In the genomic region with DNA sequence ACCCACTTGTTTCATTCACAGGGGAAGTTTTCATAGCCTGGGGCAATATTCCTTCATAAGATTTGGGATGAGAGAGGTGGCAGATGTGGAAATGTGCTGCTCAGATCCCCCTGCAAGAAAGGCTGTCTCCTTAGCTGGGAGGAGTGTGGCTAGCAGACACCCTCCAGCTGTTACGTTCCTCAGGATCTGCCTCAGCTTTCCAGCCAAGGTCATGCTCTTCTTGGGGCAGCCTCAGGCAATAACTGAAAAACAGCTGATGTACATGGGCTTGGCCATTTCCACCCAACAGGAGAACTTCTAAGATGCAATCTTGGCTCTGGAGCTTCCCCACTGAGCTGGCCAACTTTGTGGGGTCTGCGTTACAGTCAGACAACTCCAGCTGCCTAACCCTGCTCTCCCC, we compare ENCODE assay signal across 13 cellular contexts. TPM values are rescaled to one million over a fixed set of nuclear protein-coding genes. Genes with fewer than 3 reads are reported as not detected.
A peak's percentile ranks its signal among the peaks of the same experiment; 100 is the strongest.
DNase-seq lines count a peak whose midpoint lies in the region; ATAC-seq and TF ChIP-seq lines count a peak whose summit lies in the region.
"Had no signal": no experiment of that assay in that cellular context is flagged by ENCODE, and none has a peak within 500 bp of the region (broad histone marks: within the 10 kb centered on the region; RNA-seq: fewer than 3 reads in every experiment).

No MANE protein-coding gene starts in this region.

- ATAC-seq in Right ventricle myocardium inferior: peak; percentile 81
- ATAC-seq in GM21423 (IDR thresholded peaks at IDR 0.05; ENCODE audit: unreplicated experiment): no peak
- ATAC-seq: activated naive CD8-positive, alpha-beta T cell treated with anti-CD3 and anti-CD28 coated beads, Interleukin-2, amount 50 U/mL, for 24 hours had no signal

- DNase-seq in Right ventricle myocardium inferior (ENCODE audit: missing footprints): no peak
- no peak for DNase-seq in cardiac septum (ENCODE audit: low spot score)
- peak; percentile 93 for DNase-seq in fibroblast of villous mesenchyme (ENCODE audit: low read depth)
- DNase-seq in mucosa of gallbladder (ENCODE audit: low spot score): peak; percentile 28
- no peak for DNase-seq in NCI-H510A (lab: John Stamatoyannopoulos, UW)
- DNase-seq in medulla oblongata (ENCODE audit: extremely low spot score): no peak
- DNase-seq in activated naive CD4-positive, alpha-beta T cell treated with Interleukin-2 at 50 U/mL for 16 hours: no peak
- DNase-seq: activated naive CD8-positive, alpha-beta T cell treated with anti-CD3 and anti-CD28 coated beads, Interleukin-2, amount 50 U/mL, for 24 hours; activated T-cell treated with anti-CD3 and anti-CD28 coated beads, Interleukin-2, amount 50 U/mL, for 24 hours; central memory CD4-positive, alpha-beta T cell; NCI-H2029; stimulated activated CD4-positive, alpha-beta T cell treated with anti-CD3 and anti-CD28 coated beads, Interleukin-4, amount 100 ng/mL, for 1 hour had no signal

- H3K4me3 ChIP-seq in fibroblast of villous mesenchyme (ENCODE audit: low read depth, low read length): no peak overlapping the region

- intact Hi-C loops in Right ventricle myocardium inferior (cut with DNase I) (no loop called here), cardiac septum (cut with DNase I) (no loop called here)

- TF ChIP-seq CTCF in fibroblast of villous mesenchyme (IDR thresholded peaks at IDR 0.05; ENCODE audit: insufficient read depth, low read depth, low read length): no peak

RNA-seq across cellular contexts. Expression of a gene that starts 51.3 kb away (rescaled TPM):
- total RNA-seq in Right ventricle myocardium inferior (175 TPM), cardiac septum (232 TPM), fibroblast of villous mesenchyme (168 and 244 TPM in 2 replicates), mucosa of gallbladder (211 TPM)

RNA-seq across cellular contexts. Expression of a gene that starts 54.6 kb away (rescaled TPM):
- total RNA-seq in Right ventricle myocardium inferior (17.9 TPM), cardiac septum (17.5 TPM), fibroblast of villous mesenchyme (23.2 and 30.7 TPM in 2 replicates), mucosa of gallbladder (33.6 TPM)

Comparison
In these comparisons a context has a peak if more than half of its experiments do, and no peak if none do; other contexts are left out.
1. DNase-seq: peak in fibroblast of villous mesenchyme (single experiment) and mucosa of gallbladder (single experiment); none in Right ventricle myocardium inferior (single experiment), cardiac septum (single experiment), NCI-H510A (single experiment), medulla oblongata (single experiment) and activated naive CD4-positive, alpha-beta T cell treated with Interleukin-2 at 50 U/mL for 16 hours (single experiment).